ENCODE assay signal across 8 cellular contexts in the genomic region with DNA sequence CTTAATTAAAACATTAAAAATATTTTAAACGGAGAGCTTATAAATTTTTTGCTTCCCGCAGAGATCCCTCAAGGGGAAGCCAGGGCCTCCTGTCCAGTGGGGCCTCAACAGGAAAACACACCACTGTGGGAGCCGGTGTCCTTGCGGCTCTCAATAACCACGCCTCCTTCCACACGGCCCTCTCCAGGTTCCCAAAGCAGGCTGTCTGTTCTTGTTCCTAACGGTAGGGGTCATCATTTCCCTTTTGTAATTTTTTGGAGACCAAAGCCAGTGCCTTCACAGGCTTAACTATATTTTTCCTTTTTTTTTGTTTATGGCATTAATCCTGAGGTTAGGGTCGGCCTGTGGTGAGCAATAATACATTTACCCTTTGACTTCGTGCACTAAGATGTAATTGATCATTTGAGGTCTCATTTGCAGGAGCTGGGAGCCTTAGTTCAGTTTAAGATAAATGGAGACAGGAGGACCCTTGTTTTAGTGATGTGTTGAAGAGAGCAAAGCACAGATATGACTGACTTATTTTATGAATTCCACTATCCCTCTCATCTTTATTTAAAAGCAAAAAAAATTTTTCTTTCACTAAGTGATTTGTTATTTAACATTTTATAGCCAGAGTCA.
DNase-seq lines count a peak whose midpoint lies in the region; ATAC-seq and TF ChIP-seq lines count a peak whose summit lies in the region.

No MANE protein-coding gene starts in this region.

- H3K36me3 ChIP-seq in OCI-LY1 (ENCODE audit: insufficient read depth, low read length) = no peaks in the 10 kb centered on the region

- no peaks in the 10 kb centered on the region for H3K27me3 ChIP-seq in OCI-LY1 (ENCODE audit: insufficient read depth, low read length)

- H3K27ac ChIP-seq in OCI-LY1 (ENCODE audit: low read depth, low read length, poor library complexity, severe bottlenecking) = no peak overlapping the region

- H3K4me1 ChIP-seq in OCI-LY1 (ENCODE audit: insufficient read depth, low read length, severe bottlenecking) = no peaks in the 10 kb centered on the region

- H3F3A ChIP-seq in OCI-LY1 (ENCODE audit: insufficient read depth, low read length) = no peaks in the 10 kb centered on the region

- H3K9me3 ChIP-seq in OCI-LY1 (ENCODE audit: low read length) = no peaks in the 10 kb centered on the region

- H3K4me2 ChIP-seq in OCI-LY1 (ENCODE audit: low read length) = no peak overlapping the region

- DNase-seq in ELR (ENCODE audit: low read depth) (peak; percentile 80), KBM-7 (peak; percentile 80), astrocyte of the spinal cord (ENCODE audit: low read depth, low spot score) (peak; percentile 65), iPS DF 4.7 (ENCODE audit: extremely low read depth, low spot score) (peak; percentile 41)
- peak; percentile 2 to 7 for DNase-seq in stimulated activated CD4-positive, alpha-beta T cell treated with anti-CD3 and anti-CD28 coated beads, Interleukin-15, amount 100 ng/mL, for 48 hours (ENCODE audit: low read depth in 2 of 2)

- ATAC-seq in GM21529 (IDR thresholded peaks at IDR 0.05; ENCODE audit: unreplicated experiment) (peak; percentile 85), HG03521 (IDR thresholded peaks at IDR 0.05; ENCODE audit: unreplicated experiment) (no peak)

- H3K79me2 ChIP-seq in OCI-LY1 (ENCODE audit: insufficient read depth, low read length) = no peaks in the 10 kb centered on the region

- H3K9ac ChIP-seq in OCI-LY1 (ENCODE audit: low read length) = no peak overlapping the region

- in situ Hi-C loops in KBM-7 (cut with MboI; ENCODE audit: low pct_unique_long_range_greater_than_20kb, low sequenced_read_pairs) (loop anchor here (25.0 kb wide), 1 partner anchor 650 kb away; no protein-coding TSS in a partner anchor), astrocyte of the spinal cord (cut with HindIII; ENCODE audit: low sequenced_read_pairs) (no loop called here)

- H2AFZ ChIP-seq in OCI-LY1 (ENCODE audit: low read length) = no peak overlapping the region

- peak; percentile 74 for TF ChIP-seq CTCF in OCI-LY1 (IDR thresholded peaks at IDR 0.05; ENCODE audit: low read length)
- peak; percentile 77 for TF ChIP-seq CTCF in astrocyte of the spinal cord (IDR thresholded peaks at IDR 0.05; ENCODE audit: low read depth, low read length)

- H3K4me3 ChIP-seq in OCI-LY1 (ENCODE audit: low read depth, low read length, poor library complexity, severe bottlenecking) (no peak overlapping the region), astrocyte of the spinal cord (ENCODE audit: low read depth, low read length) (no peak overlapping the region)

- no peaks in the 10 kb centered on the region for H3K9me2 ChIP-seq in OCI-LY1 (ENCODE audit: low read depth, low read length)

- H4K20me1 ChIP-seq in OCI-LY1 (ENCODE audit: insufficient read depth, low read length) = no peaks in the 10 kb centered on the region

Comparison
In these comparisons a context has a peak if more than half of its experiments do, and no peak if none do; other contexts are left out.
1. DNase-seq: peak in every context shown above with its lines; median percentile 80 in ELR; 80 in KBM-7; 65 in astrocyte of the spinal cord; 41 in iPS DF 4.7; 4 in stimulated activated CD4-positive, alpha-beta T cell treated with anti-CD3 and anti-CD28 coated beads, Interleukin-15, amount 100 ng/mL, for 48 hours.